In genomic region chr2:39443009-39443408, GRCh38 we compare ENCODE assay signal across 2 cellular contexts.
A peak's percentile ranks its signal among the peaks of the same experiment; 100 is the strongest.
TF ChIP-seq lines count a peak whose summit lies in the region.

No MANE protein-coding gene starts in this region.

TF ChIP-seq in HepG2, 621 proteins besides CTCF, POLR2A, EP300 and RAD21:
- no peak for TF ChIP-seq BORCS8-MEF2B (CRISPR knock-in tag; IDR thresholded peaks at IDR 0.05)
- TF ChIP-seq CEBPB (IDR thresholded peaks at IDR 0.05; ENCODE audit: borderline replicate concordance, low read depth, low read length): peak; percentile 81
- TF ChIP-seq ATF7 (IDR thresholded peaks at IDR 0.05): peak; percentile 83
- TF ChIP-seq ATF7 (CRISPR knock-in tag; IDR thresholded peaks at IDR 0.05): no peak
- TF ChIP-seq CEBPG (CRISPR knock-in tag; IDR thresholded peaks at IDR 0.05): 0 out of 2 replicates have a peak, but pooled peaks have one; percentile 29

TF ChIP-seq in IMR-90, 13 proteins besides CTCF, POLR2A, EP300 and RAD21:
- TF ChIP-seq MAZ (IDR thresholded peaks at IDR 0.05; ENCODE audit: borderline replicate concordance, low read depth, low read length) (no peak), CEBPB (IDR thresholded peaks at IDR 0.05; ENCODE audit: low read depth, low read length) (peak; percentile 79)
